ENCODE assay signal across 8 cellular contexts in the genomic region with DNA sequence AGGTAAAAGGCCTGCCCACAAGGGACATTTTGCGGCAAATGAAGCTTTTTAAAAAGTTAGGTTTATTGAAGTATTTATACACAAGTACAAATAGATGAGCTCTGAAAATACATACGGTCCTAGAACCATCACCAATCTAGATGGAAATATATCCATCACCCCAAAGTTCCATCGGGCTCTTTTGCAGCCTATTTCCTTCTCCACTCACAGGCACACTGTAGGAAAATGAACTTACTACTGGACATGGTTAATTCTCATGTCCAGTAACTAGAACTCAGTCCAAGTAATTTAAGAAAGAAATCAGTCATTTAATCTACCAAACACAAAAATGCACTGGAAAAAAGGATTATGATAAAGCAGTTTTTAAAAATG. TPM values are rescaled to one million over a fixed set of nuclear protein-coding genes. Genes with fewer than 3 reads are reported as not detected.
DNase-seq lines count a peak whose midpoint lies in the region; ATAC-seq and TF ChIP-seq lines count a peak whose summit lies in the region.

No MANE protein-coding gene starts in this region.

- H3K9me3 ChIP-seq in iPS-15b (ENCODE audit: control insufficient read depth, insufficient read depth, low read length) = no peaks in the 10 kb centered on the region
- H3K9me3 ChIP-seq in stomach = no peaks in the 10 kb centered on the region

- peaks cover 56% of the 10 kb centered on the region for H3K4me1 Mint-ChIP-seq in activated CD8-positive, alpha-beta T cell treated with anti-CD3 and anti-CD28 coated beads, Interleukin-2, amount 10 ng/mL, durations not matched to agents 7 days and 5 days (ENCODE audit: low read depth)

- no peak for TF ChIP-seq POLR2A in stomach (IDR thresholded peaks at IDR 0.05)

- H3K4me1 ChIP-seq in iPS-15b (ENCODE audit: control insufficient read depth, insufficient read depth, low read length) = no peaks in the 10 kb centered on the region
- H3K4me1 ChIP-seq in stomach = peaks cover 20 to 34% (median 23%) of the 10 kb centered on the region in 4 donors

- H3K9me3 Mint-ChIP-seq in activated CD8-positive, alpha-beta T cell treated with anti-CD3 and anti-CD28 coated beads, Interleukin-2, amount 10 ng/mL, durations not matched to agents 7 days and 5 days (ENCODE audit: insufficient read depth) = no peaks in the 10 kb centered on the region

- POLR2A ChIA-PET in activated CD8-positive, alpha-beta T cell treated with anti-CD3 and anti-CD28 coated beads, Interleukin-2, amount 10 ng/mL, durations not matched to agents 7 days and 5 days (lab: Charles Lee) = interaction anchor here (0.6 kb wide), 1 partner anchor 448 kb away, joined by 3 read pairs; no protein-coding TSS in a partner anchor

- peak overlapping the region; percentile 92 to 99 (median 97) for H3K27ac ChIP-seq in stomach

- peak overlapping the region; percentile 90 for H3K9ac ChIP-seq in iPS-15b (ENCODE audit: low read depth, low read length)

- peak overlapping the region; percentile 90 for H3K27ac Mint-ChIP-seq in activated CD8-positive, alpha-beta T cell treated with anti-CD3 and anti-CD28 coated beads, Interleukin-2, amount 10 ng/mL, durations not matched to agents 7 days and 5 days

- intact Hi-C loops in stomach (cut with DNase I; ENCODE audit: low total_unique reads) = no loop called here

- H3K4me3 ChIP-seq in iPS-15b (ENCODE audit: low read depth, low read length) = peak overlapping the region; percentile 99
- H3K4me3 ChIP-seq in stomach = peak overlapping the region; percentile 71 to 90 (median 81)

- H3K27me3 ChIP-seq in iPS-15b (ENCODE audit: control insufficient read depth, insufficient read depth, low read length) = no peaks in the 10 kb centered on the region
- H3K27me3 ChIP-seq in stomach = no peaks in the 10 kb centered on the region

- no peak for TF ChIP-seq CTCF in stomach (IDR thresholded peaks at IDR 0.05)

- H3K36me3 Mint-ChIP-seq in activated CD8-positive, alpha-beta T cell treated with anti-CD3 and anti-CD28 coated beads, Interleukin-2, amount 10 ng/mL, durations not matched to agents 7 days and 5 days (ENCODE audit: low read depth) = peaks cover 75% of the 10 kb centered on the region

- 21 to 36% (median 26%) methylated on average over 3 of the region's 3 CpGs for WGBS in stomach, 5 donors

- no peaks in the 10 kb centered on the region for H3K27me3 Mint-ChIP-seq in activated CD8-positive, alpha-beta T cell treated with anti-CD3 and anti-CD28 coated beads, Interleukin-2, amount 10 ng/mL, durations not matched to agents 7 days and 5 days (ENCODE audit: low read depth)

- DNase-seq in NCI-H2227 treated with DMSO at 0.1 percent for 48 hours (lab: John Stamatoyannopoulos, UW) (peak; percentile 55), NCI-H2227 (lab: John Stamatoyannopoulos, UW; ENCODE audit: unreplicated experiment) (no peak), stomach (no peak), SHP77 (lab: John Stamatoyannopoulos, UW) (no peak)
- DNase-seq in activated CD8-positive, alpha-beta T cell treated with anti-CD3 and anti-CD28 coated beads, Interleukin-2, amount 10 ng/mL, durations not matched to agents 7 days and 5 days = no peak

- CTCF ChIA-PET in activated CD8-positive, alpha-beta T cell treated with anti-CD3 and anti-CD28 coated beads, Interleukin-2, amount 10 ng/mL, durations not matched to agents 7 days and 5 days (lab: Charles Lee) = no interaction called here

- H3K36me3 ChIP-seq in iPS-15b (ENCODE audit: control insufficient read depth, insufficient read depth, low read length) (peaks cover 29% of the 10 kb centered on the region), stomach (peaks cover 24 to 64% (median 60%) of the 10 kb centered on the region in 4 donors)

- no peak for ATAC-seq in activated CD8-positive, alpha-beta T cell treated with anti-CD3 and anti-CD28 coated beads, Interleukin-2, amount 10 ng/mL, durations not matched to agents 7 days and 5 days
- no peak for ATAC-seq in GM21529 (IDR thresholded peaks at IDR 0.05; ENCODE audit: unreplicated experiment)
- ATAC-seq in HG03025 (IDR thresholded peaks at IDR 0.05; ENCODE audit: low FRiP score, unreplicated experiment) = no peak

- H3K4me3 Mint-ChIP-seq in activated CD8-positive, alpha-beta T cell treated with anti-CD3 and anti-CD28 coated beads, Interleukin-2, amount 10 ng/mL, durations not matched to agents 7 days and 5 days = peak overlapping the region; percentile 87

- no peak for TF ChIP-seq EP300 in stomach (IDR thresholded peaks at IDR 0.05)

RNA-seq across cellular contexts. Expression of a gene that starts 0.7 kb away (rescaled TPM):
- 10 to 100 TPM; 76.7 to 77.9 TPM for total RNA-seq in activated CD8-positive, alpha-beta T cell treated with anti-CD3 and anti-CD28 coated beads, Interleukin-2, amount 10 ng/mL, durations not matched to agents 7 days and 5 days
- total RNA-seq in stomach = 100 to 1,000 TPM in 1 of 5 donors, 10 to 100 TPM in 4; 30.9 to 100 (median 46.7) TPM
- polyA plus RNA-seq in stomach = 100 to 1,000 TPM in 2 of 3 donors, 10 to 100 TPM in 1; 80.4 to 166 (median 151) TPM

RNA-seq across cellular contexts. Expression of a gene that starts 6.2 kb away (rescaled TPM):
- 100 to 1,000 TPM; 607 to 613 TPM for total RNA-seq in activated CD8-positive, alpha-beta T cell treated with anti-CD3 and anti-CD28 coated beads, Interleukin-2, amount 10 ng/mL, durations not matched to agents 7 days and 5 days
- total RNA-seq in stomach = 10 to 100 TPM in 3 of 5 donors, 1 to 10 TPM in 1, under 1 TPM in 1; 0.87 to 77.5 (median 21.4) TPM
- 10 to 100 TPM; 77.9 to 82.3 (median 78.2) TPM for polyA plus RNA-seq in stomach

RNA-seq across cellular contexts. Expression of a gene that starts 13.2 kb away (rescaled TPM):
- 10 to 100 TPM; 56.2 to 58.3 TPM for total RNA-seq in activated CD8-positive, alpha-beta T cell treated with anti-CD3 and anti-CD28 coated beads, Interleukin-2, amount 10 ng/mL, durations not matched to agents 7 days and 5 days
- total RNA-seq in stomach = 10 to 100 TPM; 11.3 to 88.1 (median 47.9) TPM
- polyA plus RNA-seq in stomach = 1 to 10 TPM; 2.1 to 8.0 (median 5.4) TPM

Comparison
In these comparisons a context has a peak if more than half of its experiments do, and no peak if none do; other contexts are left out.
1. RNA of a gene that starts 6.2 kb away (total RNA-seq): 607 to 613 TPM in activated CD8-positive, alpha-beta T cell treated with anti-CD3 and anti-CD28 coated beads, Interleukin-2, amount 10 ng/mL, durations not matched to agents 7 days and 5 days; 0.87 to 77.5 TPM in stomach; every median in the first group is over 4 times any median in the second.